ENCODE assay signal across 18 cellular contexts in the genomic region with DNA sequence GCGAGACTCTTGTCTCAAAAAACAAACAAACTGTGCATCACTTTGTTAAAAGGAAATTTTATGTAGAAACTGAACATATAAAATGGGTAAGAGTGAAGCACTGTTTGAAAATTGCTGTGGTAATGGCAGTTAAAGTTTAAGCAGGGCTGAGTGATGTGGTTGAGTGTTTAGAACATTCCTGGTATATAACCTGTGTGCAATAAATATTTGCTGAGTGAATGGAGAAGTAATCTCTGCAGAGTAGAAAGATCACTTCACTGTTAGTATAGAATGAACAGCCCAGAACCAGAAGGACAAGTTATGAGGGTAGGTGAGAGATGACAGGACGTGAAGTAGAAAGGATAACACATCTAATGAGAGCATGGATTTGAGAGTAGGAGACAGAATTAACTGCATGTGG. TPM values are rescaled to one million over a fixed set of nuclear protein-coding genes. Genes with fewer than 3 reads are reported as not detected.
"Had no signal": no experiment of that assay in that cellular context is flagged by ENCODE, and none has a peak within 500 bp of the region (broad histone marks: within the 10 kb centered on the region; RNA-seq: fewer than 3 reads in every experiment).

No MANE protein-coding gene starts in this region.

- H3K4me3 Mint-ChIP-seq: activated naive CD4-positive, alpha-beta T cell treated with anti-CD3 and anti-CD28 coated beads for 36 hours; activated T-helper 17 cell treated with anti-CD3 and anti-CD28 coated beads, Interleukin-2, amount 50 U/mL, for 72 hours; immature natural killer cell; neural progenitor cell; T-cell had no signal

- ATAC-seq: activated T-helper 17 cell treated with anti-CD3 and anti-CD28 coated beads, Interleukin-2, amount 50 U/mL, for 72 hours; T-cell had no signal

- H3K36me3 Mint-ChIP-seq: immature natural killer cell, T-cell had no signal

- H3K27ac Mint-ChIP-seq: activated naive CD4-positive, alpha-beta T cell treated with anti-CD3 and anti-CD28 coated beads for 36 hours; activated T-helper 17 cell treated with anti-CD3 and anti-CD28 coated beads, Interleukin-2, amount 50 U/mL, for 72 hours; immature natural killer cell; neural progenitor cell; T-cell had no signal

- H3K9me3 ChIP-seq: ovary, thyroid gland, vagina had no signal

- H3K4me1 ChIP-seq: neural progenitor cell, thyroid gland, vagina had no signal

- H3K36me3 ChIP-seq: ovary, thyroid gland, vagina had no signal

- H3K27ac ChIP-seq: neural progenitor cell, ovary, thyroid gland, vagina had no signal

- H3K9me3 Mint-ChIP-seq: activated naive CD4-positive, alpha-beta T cell treated with anti-CD3 and anti-CD28 coated beads for 36 hours; activated T-helper 17 cell treated with anti-CD3 and anti-CD28 coated beads, Interleukin-2, amount 50 U/mL, for 72 hours; immature natural killer cell; T-cell had no signal

- H3K4me3 ChIP-seq: neural progenitor cell, ovary, thyroid gland, vagina had no signal

- H2AFZ ChIP-seq: neural progenitor cell had no signal

- H3K27me3 ChIP-seq: neural progenitor cell, ovary, thyroid gland, vagina had no signal

- H3K4me1 Mint-ChIP-seq: activated T-helper 17 cell treated with anti-CD3 and anti-CD28 coated beads, Interleukin-2, amount 50 U/mL, for 72 hours; immature natural killer cell; T-cell had no signal

- H3K4me2 ChIP-seq: neural progenitor cell had no signal

- DNase-seq: activated CD4-positive, alpha-beta T cell treated with anti-CD3 and anti-CD28 coated beads for 48 hours; activated naive CD4-positive, alpha-beta T cell treated with anti-CD3 and anti-CD28 coated beads for 36 hours; activated T-cell treated with anti-CD3 and anti-CD28 coated beads for 4 hours; central memory CD4-positive, alpha-beta T cell; cortex of kidney; effector memory CD4-positive, alpha-beta T cell; immature natural killer cell; mesenchymal stem cell; ovary; retina; stimulated activated CD4-positive, alpha-beta T cell treated with anti-CD3 and anti-CD28 coated beads, Interleukin-4, amount 100 ng/mL, for 4 hours; T-cell; T1000; thyroid gland had no signal

RNA-seq across cellular contexts. Expression of gene CECR2, which starts 27.3 kb away (rescaled TPM):
- total RNA-seq: activated CD8-positive, alpha-beta memory T cell treated with anti-CD3 and anti-CD28 coated beads for 36 hours had no signal
- polyA plus RNA-seq: immature natural killer cell had no signal
